16 cellular contexts compared by ENCODE assay signal in the genomic region with DNA sequence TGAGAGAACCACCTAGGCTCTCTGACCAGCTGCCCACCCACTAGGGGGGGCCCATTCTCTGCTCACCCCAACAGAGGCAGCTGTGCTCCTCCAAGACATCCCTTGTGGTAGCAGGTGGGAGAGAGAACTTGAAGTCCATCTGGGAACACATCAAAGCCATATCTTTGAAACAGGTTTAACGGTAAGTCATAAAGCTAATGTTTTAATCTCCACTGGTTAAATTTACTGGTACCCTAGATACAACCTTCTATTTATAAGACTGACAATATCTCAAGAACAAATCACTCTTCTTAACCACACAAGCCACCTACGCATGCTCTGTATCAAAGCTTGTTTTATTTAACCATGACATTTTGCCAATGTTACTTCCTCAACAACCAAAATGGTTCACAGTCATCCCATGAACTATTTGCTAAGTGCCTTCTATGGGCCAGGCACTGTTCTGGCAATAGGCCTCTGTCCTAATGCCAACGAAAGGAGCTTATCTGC. TPM values are rescaled to one million over a fixed set of nuclear protein-coding genes. Genes with fewer than 3 reads are reported as not detected.
A peak's percentile ranks its signal among the peaks of the same experiment; 100 is the strongest.
DNase-seq lines count a peak whose midpoint lies in the region; ATAC-seq and TF ChIP-seq lines count a peak whose summit lies in the region.
"Had no signal": no experiment of that assay in that cellular context is flagged by ENCODE, and none has a peak within 500 bp of the region (broad histone marks: within the 10 kb centered on the region; RNA-seq: fewer than 3 reads in every experiment).

No MANE protein-coding gene starts in this region.

- no peak for TF ChIP-seq CTCF in C4-2B (conservative IDR thresholded peaks at IDR 0.05)
- peak; percentile 19 for TF ChIP-seq CTCF in GM10266 (IDR thresholded peaks at IDR 0.05; ENCODE audit: control insufficient read depth, insufficient read depth, low read depth, missing control alignments)

- peaks cover 72% of the 10 kb centered on the region for H3K4me1 Mint-ChIP-seq in activated T-helper 2 cell treated with anti-CD3 and anti-CD28 coated beads, Interferon-gamma antibody, Interleukin-2, Interleukin-4, amounts not matched to agents 10 μg/mL and 5 μg/mL and 100 μg/mL, durations not matched to agents 14 hours and 24 hours and 36 hours (ENCODE audit: low read depth)

- H3K4me3 Mint-ChIP-seq in activated T-helper 2 cell treated with anti-CD3 and anti-CD28 coated beads, Interferon-gamma antibody, Interleukin-2, Interleukin-4, amounts not matched to agents 10 μg/mL and 5 μg/mL and 100 μg/mL, durations not matched to agents 14 hours and 24 hours and 36 hours (ENCODE audit: low read depth): peak overlapping the region; percentile 65

- peak overlapping the region; percentile 36 for H3K27ac ChIP-seq in C4-2B
- H3K27ac ChIP-seq: cardiac muscle cell, sigmoid colon had no signal

- peaks cover 10% of the 10 kb centered on the region for H3K9me3 Mint-ChIP-seq in activated T-helper 2 cell treated with anti-CD3 and anti-CD28 coated beads, Interferon-gamma antibody, Interleukin-2, Interleukin-4, amounts not matched to agents 10 μg/mL and 5 μg/mL and 100 μg/mL, durations not matched to agents 14 hours and 24 hours and 36 hours

- intact Hi-C loops in activated T-helper 2 cell treated with anti-CD3 and anti-CD28 coated beads, Interferon-gamma antibody, Interleukin-2, Interleukin-4, amounts not matched to agents 10 μg/mL and 5 μg/mL and 100 μg/mL, durations not matched to agents 14 hours and 24 hours and 36 hours (cut with micrococcal nuclease): loop anchor here (2.0 to 10.0 kb wide), 4 partner anchors 17 to 427 kb away; no protein-coding TSS in a partner anchor
- intact Hi-C loops in sciatic nerve (cut with DNase I): no loop called here

- H3K27ac Mint-ChIP-seq in activated T-helper 2 cell treated with anti-CD3 and anti-CD28 coated beads, Interferon-gamma antibody, Interleukin-2, Interleukin-4, amounts not matched to agents 10 μg/mL and 5 μg/mL and 100 μg/mL, durations not matched to agents 14 hours and 24 hours and 36 hours: peak overlapping the region; percentile 90

- H3K27me3 Mint-ChIP-seq in activated T-helper 2 cell treated with anti-CD3 and anti-CD28 coated beads, Interferon-gamma antibody, Interleukin-2, Interleukin-4, amounts not matched to agents 10 μg/mL and 5 μg/mL and 100 μg/mL, durations not matched to agents 14 hours and 24 hours and 36 hours (ENCODE audit: low read depth): no peaks in the 10 kb centered on the region
- H3K27me3 Mint-ChIP-seq: naive thymus-derived CD8-positive, alpha-beta T cell had no signal

- DNase-seq in GM10266 (ENCODE audit: extremely low spot score) (no peak), left lobe of liver (ENCODE audit: low spot score) (no peak), NCI-H1694 (lab: John Stamatoyannopoulos, UW) (no peak), sciatic nerve (ENCODE audit: low spot score) (no peak), T-helper 9 cell (no peak)
- DNase-seq in activated T-helper 2 cell treated with anti-CD3 and anti-CD28 coated beads, Interferon-gamma antibody, Interleukin-2, Interleukin-4, amounts not matched to agents 10 μg/mL and 5 μg/mL and 100 μg/mL, durations not matched to agents 14 hours and 24 hours and 36 hours (ENCODE audit: low spot score): no peak
- DNase-seq: activated CD4-positive, CD25-positive, alpha-beta regulatory T cell treated with anti-CD3 and anti-CD28 coated beads, Interleukin-2, amount 50 U/mL, for 72 hours; C1 segment of cervical spinal cord; glutamatergic neuron; naive thymus-derived CD8-positive, alpha-beta T cell; NCI-H1417; sigmoid colon; stimulated activated CD4-positive, alpha-beta T cell treated with anti-CD3 and anti-CD28 coated beads, Interleukin-4, amount 100 ng/mL, for 24 hours had no signal

- peaks cover 84% of the 10 kb centered on the region for H3K36me3 Mint-ChIP-seq in activated T-helper 2 cell treated with anti-CD3 and anti-CD28 coated beads, Interferon-gamma antibody, Interleukin-2, Interleukin-4, amounts not matched to agents 10 μg/mL and 5 μg/mL and 100 μg/mL, durations not matched to agents 14 hours and 24 hours and 36 hours (ENCODE audit: low read depth)

- peak; percentile 70 for ATAC-seq in left lobe of liver
- no peak for ATAC-seq in sciatic nerve
- ATAC-seq in GM21515 (IDR thresholded peaks at IDR 0.05; ENCODE audit: unreplicated experiment): no peak

RNA-seq across cellular contexts. Expression of gene AUH, which starts 20.4 kb away (rescaled TPM):
- 58.2 and 62.6 TPM in 2 replicates for total RNA-seq in activated T-helper 2 cell treated with anti-CD3 and anti-CD28 coated beads, Interferon-gamma antibody, Interleukin-2, Interleukin-4, amounts not matched to agents 10 μg/mL and 5 μg/mL and 100 μg/mL, durations not matched to agents 14 hours and 24 hours and 36 hours
- total RNA-seq in left lobe of liver (14.6 TPM), sciatic nerve (28.7 TPM)
